23 cellular contexts compared by ENCODE assay signal in genomic region chr15:88482263-88482662, GRCh38.
"Had no signal": no experiment of that assay in that cellular context is flagged by ENCODE, and none has a peak within 500 bp of the region (broad histone marks: within the 10 kb centered on the region; RNA-seq: fewer than 3 reads in every experiment).

No MANE protein-coding gene starts in this region.

- H3K27ac ChIP-seq: KMS-11, RWPE1 had no signal

- FAIRE-seq: HepG2 had no signal

- ATAC-seq: HepG2, Panc1 had no signal

- H3K9me3 ChIP-seq: SK-N-SH had no signal

- DNase-seq: IMR-90; Kasumi-1; MM.1S; NCI-H1092 treated with DMSO at 0.1 percent for 48 hours; NCI-H1436; NCI-H187; NCI-H2029; NCI-H2081 treated with DMSO at 0.1 percent for 48 hours; NCI-H2171; NCI-H226; NCI-H446; NCI-H510A; NCI-H524 treated with DMSO at 0.1 percent for 48 hours; NCI-H69; NCI-H774; NK-92 treated with Interleukin-12 subunit alpha and Interleukin-12 subunit beta, amount 100 ng/mL, for 24 hours; SHP77; SK-N-SH; T-helper 1 cell had no signal
